Comparison of ENCODE assay signal across 8 cellular contexts in genomic region chr5:137753227-137753985, GRCh38. TPM values are rescaled to one million over a fixed set of nuclear protein-coding genes. Genes with fewer than 3 reads are reported as not detected.
DNase-seq lines count a peak whose midpoint lies in the region; ATAC-seq, FAIRE-seq and TF ChIP-seq lines count a peak whose summit lies in the region.

No MANE protein-coding gene starts in this region.

- H3K9ac ChIP-seq in GM12878 (ENCODE audit: control insufficient read depth, insufficient read depth, low read length) = peak overlapping the region; percentile 98
- peak overlapping the region; percentile 99 for H3K9ac ChIP-seq in iPS-18a (ENCODE audit: low read length)
- H3K9ac ChIP-seq in smooth muscle cell (ENCODE audit: low read depth) = peak overlapping the region; percentile 98

- WGBS in GM12878 (ENCODE audit: insufficient coverage, insufficient replicate concordance, low lambda C conversion rate, missing lambda C conversion rate) = 2% methylated on average over 66 of the region's 83 CpGs
- under 1% methylated on average over 69 of the region's 83 CpGs for WGBS in smooth muscle cell (ENCODE audit: low lambda C conversion rate)

- peak overlapping the region; percentile 100 for H3K27ac Mint-ChIP-seq in T-helper 1 cell treated with Interleukin-12 subunit alpha and Interleukin-12 subunit beta and Interleukin-4 antibody, amounts not matched to agents 30 μg/mL and 1 μg/mL, for 36 hours

- in situ Hi-C loops in GM12878 (cut with MboI) = no loop called here

- peaks cover 3% of the 10 kb centered on the region for H3K27me3 Mint-ChIP-seq in T-helper 1 cell treated with Interleukin-12 subunit alpha and Interleukin-12 subunit beta and Interleukin-4 antibody, amounts not matched to agents 30 μg/mL and 1 μg/mL, for 36 hours (ENCODE audit: low read depth)

- H3K36me3 Mint-ChIP-seq in T-helper 1 cell treated with Interleukin-12 subunit alpha and Interleukin-12 subunit beta and Interleukin-4 antibody, amounts not matched to agents 30 μg/mL and 1 μg/mL, for 36 hours (ENCODE audit: low read depth) = peaks cover 28% of the 10 kb centered on the region

- H4K20me1 ChIP-seq in GM12878 (ENCODE audit: control insufficient read depth, insufficient read depth) (no peaks in the 10 kb centered on the region), smooth muscle cell (ENCODE audit: low read depth) (peaks cover 54% of the 10 kb centered on the region)

- peak overlapping the region; percentile 21; the same call in 1 of the 2 replicates for H3K4me2 ChIP-seq in GM12878 (ENCODE audit: control insufficient read depth, insufficient read depth)
- H3K4me2 ChIP-seq in smooth muscle cell = peak overlapping the region; percentile 99

- H3K27me3 ChIP-seq in GM12878 (replicated peaks in 1 of 2; ENCODE audit: control insufficient read depth in 2 of 2, insufficient read depth in 2 of 2, low read length in 1 of 2) (no peaks in the 10 kb centered on the region), iPS-18a (ENCODE audit: control insufficient read depth, insufficient read depth, low read length) (no peaks in the 10 kb centered on the region), smooth muscle cell (ENCODE audit: low read depth) (no peaks in the 10 kb centered on the region)

- FAIRE-seq in GM12878 (lab: Jason Lieb, UNC) = no peak

- H2AFZ ChIP-seq in GM12878 (ENCODE audit: control insufficient read depth, low read depth, low read length) = no peak overlapping the region
- H2AFZ ChIP-seq in smooth muscle cell (ENCODE audit: low read depth) = no peak overlapping the region

- TF ChIP-seq EP300 in GM12878 (IDR thresholded peaks at IDR 0.05; ENCODE audit: borderline replicate concordance in 1 of 2, control insufficient read depth in 1 of 2, low read depth in 2 of 2, low read length in 2 of 2) = no peak

- H3K4me1 Mint-ChIP-seq in T-helper 1 cell treated with Interleukin-12 subunit alpha and Interleukin-12 subunit beta and Interleukin-4 antibody, amounts not matched to agents 30 μg/mL and 1 μg/mL, for 36 hours (ENCODE audit: low read depth) = peaks cover 17% of the 10 kb centered on the region

- CTCF ChIA-PET in GM12878 (lab: Yijun Ruan, JAX) = interaction anchor here (0.8 to 2.3 kb wide), 13 partner anchors 11 to 380 kb away, joined by 3 to 22 read pairs (median 4); partner anchors contain the start of gene PKD2L2

- SMC1A ChIA-PET in GM12878 (lab: Charles Lee; ENCODE audit: uncharacterized antibody, unreplicated experiment) = interaction anchor here (0.8 to 1.6 kb wide), 5 partner anchors 8 to 255 kb away, joined by 3 to 10 read pairs (median 3); partner anchors contain the start of gene PKD2L2

- H3F3A ChIP-seq in smooth muscle cell (ENCODE audit: low read depth) = peaks cover 8% of the 10 kb centered on the region

- no peaks in the 10 kb centered on the region; a peak in 1 of 4 replicates for H3K36me3 ChIP-seq in GM12878 (ENCODE audit: control insufficient read depth in 2 of 2, insufficient read depth in 2 of 2, low read length in 1 of 2)
- H3K36me3 ChIP-seq in iPS-18a (ENCODE audit: control insufficient read depth, low read depth, low read length) = peaks cover 16% of the 10 kb centered on the region
- H3K36me3 ChIP-seq in smooth muscle cell (ENCODE audit: low read depth) = no peaks in the 10 kb centered on the region

- TSS peak; percentile 77 for BruUV-seq in GM12878 (replicated peaks; lab: Mats Ljungman, UMichigan)

- intact Hi-C loops in GM12878 (cut with micrococcal nuclease; ENCODE audit: unreplicated experiment) = loop anchor here (5.0 to 10.0 kb wide), 2 partner anchors 279 to 711 kb away; partner anchors contain the start of genes EGR1 and FAM13B

- no peak for DNase-seq in GM12878 (ENCODE audit: low read depth, low spot score)
- no peak for DNase-seq in smooth muscle cell (lab: John Stamatoyannopoulos, UW; ENCODE audit: unreplicated experiment)
- no peak for DNase-seq in SIG-M5 treated with dmso at 0.1 percent for 504 hours (lab: John Stamatoyannopoulos, UW; ENCODE audit: unreplicated experiment)

- peak; percentile 0 for ATAC-seq in HG02759 (IDR thresholded peaks at IDR 0.05; ENCODE audit: unreplicated experiment)
- ATAC-seq in GM12878 = peak; percentile 21
- ATAC-seq in HG02884 (IDR thresholded peaks at IDR 0.05; ENCODE audit: unreplicated experiment) = no peak

- H3K4me3 ChIP-seq in GM12878 (peak overlapping the region; percentile 91), iPS-18a (ENCODE audit: low read length) (peak overlapping the region; percentile 93), smooth muscle cell (peak overlapping the region; percentile 75)

- H3K79me2 ChIP-seq in GM12878 (ENCODE audit: control insufficient read depth, insufficient read depth, low read length) (peaks cover 48% of the 10 kb centered on the region), smooth muscle cell (ENCODE audit: low read depth) (peaks cover 40% of the 10 kb centered on the region)

- TF ChIP-seq POLR2A in GM10847 (IDR thresholded peaks at IDR 0.05; ENCODE audit: extremely low read depth, insufficient read length) (peak; percentile 11), GM12878 (IDR thresholded peaks at IDR 0.05; ENCODE audit: low read depth, low read length) (peak; percentile 17)

- RAD21 ChIA-PET in GM12878 (lab: Charles Lee; ENCODE audit: unreplicated experiment) = interaction anchor here (1.1 to 2.9 kb wide), 9 partner anchors 11 to 280 kb away, joined by 3 to 13 read pairs (median 5); partner anchors contain the start of genes KLHL3 and PKD2L2

- H3K9me3 ChIP-seq in GM12878 (replicated peaks; ENCODE audit: control insufficient read depth, insufficient read depth, low read length) (no peaks in the 10 kb centered on the region), iPS-18a (ENCODE audit: control insufficient read depth, low read depth, low read length) (no peaks in the 10 kb centered on the region), smooth muscle cell (replicated peaks; ENCODE audit: low read depth) (no peaks in the 10 kb centered on the region)

- H3K9me3 Mint-ChIP-seq in T-helper 1 cell treated with Interleukin-12 subunit alpha and Interleukin-12 subunit beta and Interleukin-4 antibody, amounts not matched to agents 30 μg/mL and 1 μg/mL, for 36 hours = no peaks in the 10 kb centered on the region

- no peak for TF ChIP-seq CTCF in GM12878 (IDR thresholded peaks at IDR 0.05 in 2 of 3, conservative IDR thresholded peaks at IDR 0.05 in 1 of 3; ENCODE audit: control insufficient read depth in 2 of 3, extremely low read depth in 1 of 3, insufficient read depth in 1 of 3, low read depth in 3 of 3, low read length in 3 of 3)
- no peak for TF ChIP-seq CTCF in smooth muscle cell (IDR thresholded peaks at IDR 0.05; ENCODE audit: borderline replicate concordance, insufficient read depth, poor library complexity, severe bottlenecking)

- peak overlapping the region; percentile 99 for H3K4me3 Mint-ChIP-seq in T-helper 1 cell treated with Interleukin-12 subunit alpha and Interleukin-12 subunit beta and Interleukin-4 antibody, amounts not matched to agents 30 μg/mL and 1 μg/mL, for 36 hours

- H3K4me1 ChIP-seq in GM12878 (ENCODE audit: control insufficient read depth, insufficient read depth, low read length) (peaks cover 22% of the 10 kb centered on the region), iPS-18a (ENCODE audit: control insufficient read depth, low read depth, low read length) (peaks cover 13% of the 10 kb centered on the region), smooth muscle cell (ENCODE audit: low read depth) (peaks cover 14% of the 10 kb centered on the region)

- POLR2A ChIA-PET in GM12878 (lab: Charles Lee) = interaction anchor here (0.5 to 2.4 kb wide), 15 partner anchors 12 to 1316 kb away, joined by 3 to 14 read pairs (median 4); partner anchors contain the start of genes KLHL3 and PKD2L2

- H3K27ac ChIP-seq in GM12878 (ENCODE audit: control insufficient read depth, insufficient read depth) = peak overlapping the region; percentile 96
- H3K27ac ChIP-seq in iPS-18a (ENCODE audit: low read length) = peak overlapping the region; percentile 98
- peak overlapping the region; percentile 99 for H3K27ac ChIP-seq in smooth muscle cell (ENCODE audit: low read depth)

- no peak for TF ChIP-seq RAD21 in GM12878 (IDR thresholded peaks at IDR 0.05; ENCODE audit: insufficient read depth, low read depth, low read length)

RNA-seq across cellular contexts. Expression of gene HNRNPA0, which starts 0.8 kb away (rescaled TPM):
- 20.8 and 23.0 TPM in 2 replicates for total RNA-seq in GM12878 (2013; cell fraction: nucleolus; rRNA removed)
- total RNA-seq in GM12878 (2014; rRNA removed) (7.9 and 10.7 TPM in 2 replicates), GM12878 (2014; rRNA removed; fragmentation: Illumina TruSeq; extraction: Trizol) (12.9 and 14.3 TPM in 2 replicates), GM12878 (2021) (44.4 and 45.0 TPM in 2 replicates), smooth muscle cell (18.8 and 20.8 TPM in 2 replicates)
- polyA plus RNA-seq in GM12878 (2011; ENCODE audit: low read depth) = 7.0 TPM
- polyA plus RNA-seq in GM12878 (2011; rRNA removed) (15.5 and 18.4 TPM in 2 replicates), GM12878 (2014; fragmentation: Illumina TruSeq; extraction: Trizol) (23.4 and 26.1 TPM in 2 replicates), GM12878 (2014; fragmentation: Nextera tagmentation; extraction: Ambion mirVana) (1 to 10 TPM; 7.3 to 8.2 TPM), GM12878 (2014; rRNA removed) (37.8 and 48.1 TPM in 2 replicates), GM12878 (2016; fragmentation: Nextera tagmentation; extraction: Ambion mirVana) (1 to 10 TPM; 6.3 to 9.4 TPM), smooth muscle cell (11.5 and 14.4 TPM in 2 replicates)
- 13.6 and 23.7 TPM in 2 replicates for polyA plus RNA-seq in GM12878 (2011; cell fraction: cytosol; rRNA removed)
- 6.8 and 13.6 TPM in 2 replicates for polyA plus RNA-seq in GM12878 (2011; cell fraction: nucleus; rRNA removed)
- 23.4 and 29.1 TPM in 2 replicates for polyA plus RNA-seq in GM12878 (2012)
- 7.8 and 11.1 TPM in 2 replicates for polyA minus RNA-seq in GM12878 (2011; rRNA and poly(A)+ RNA removed)
- 7.7 and 8.0 TPM in 2 replicates for polyA minus RNA-seq in GM12878 (2011; cell fraction: cytosol; rRNA and poly(A)+ RNA removed)
- polyA minus RNA-seq in GM12878 (2011; cell fraction: nucleus; rRNA and poly(A)+ RNA removed) = 7.1 and 12.8 TPM in 2 replicates

RNA-seq across cellular contexts. Expression of gene KLHL3, which starts 17.5 kb away (rescaled TPM):
- total RNA-seq in GM12878 (2013; cell fraction: nucleolus; rRNA removed) = 49.4 and 54.9 TPM in 2 replicates
- total RNA-seq in GM12878 (2014; rRNA removed) (5.3 and 6.3 TPM in 2 replicates), GM12878 (2014; rRNA removed; fragmentation: Illumina TruSeq; extraction: Trizol) (5.8 and 7.0 TPM in 2 replicates), GM12878 (2021) (11.7 and 14.2 TPM in 2 replicates), smooth muscle cell (3.5 and 9.1 TPM in 2 replicates)
- 6.9 TPM for polyA plus RNA-seq in GM12878 (2011; ENCODE audit: low read depth)
- polyA plus RNA-seq in GM12878 (2011; rRNA removed) (9.9 and 10.6 TPM in 2 replicates), GM12878 (2014; fragmentation: Illumina TruSeq; extraction: Trizol) (6.8 and 6.9 TPM in 2 replicates), GM12878 (2014; fragmentation: Nextera tagmentation; extraction: Ambion mirVana) (1 to 10 TPM; 1.7 to 2.3 TPM), GM12878 (2014; rRNA removed) (7.1 and 10.1 TPM in 2 replicates), GM12878 (2016; fragmentation: Nextera tagmentation; extraction: Ambion mirVana) (1 to 10 TPM; 4.9 to 5.4 TPM), smooth muscle cell (2.3 and 3.6 TPM in 2 replicates)
- 6.1 and 7.2 TPM in 2 replicates for polyA plus RNA-seq in GM12878 (2011; cell fraction: cytosol; rRNA removed)
- 20.7 and 23.2 TPM in 2 replicates for polyA plus RNA-seq in GM12878 (2011; cell fraction: nucleus; rRNA removed)
- polyA plus RNA-seq in GM12878 (2012) = 6.8 and 7.9 TPM in 2 replicates
- polyA minus RNA-seq in GM12878 (2011; rRNA and poly(A)+ RNA removed) = 31.1 and 41.2 TPM in 2 replicates
- 5.2 and 6.0 TPM in 2 replicates for polyA minus RNA-seq in GM12878 (2011; cell fraction: cytosol; rRNA and poly(A)+ RNA removed)
- polyA minus RNA-seq in GM12878 (2011; cell fraction: nucleus; rRNA and poly(A)+ RNA removed) = 17.9 and 24.6 TPM in 2 replicates
